8 cellular contexts compared by ENCODE assay signal in genomic region chr1:91282695-91283420, GRCh38.
DNase-seq lines count a peak whose midpoint lies in the region; ATAC-seq and TF ChIP-seq lines count a peak whose summit lies in the region.

No MANE protein-coding gene starts in this region.

- H3K36me3 ChIP-seq in right atrium auricular region = no peaks in the 10 kb centered on the region

- no peaks in the 10 kb centered on the region for H3K4me1 ChIP-seq in right atrium auricular region

- H3K27ac ChIP-seq in C4-2B (no peak overlapping the region), right atrium auricular region (no peak overlapping the region)

- ATAC-seq in GM18909 (IDR thresholded peaks at IDR 0.05; ENCODE audit: poor library complexity, unreplicated experiment) (peak; percentile 59), HG03432 (IDR thresholded peaks at IDR 0.05; ENCODE audit: unreplicated experiment) (no peak)

- H3K27me3 ChIP-seq in right atrium auricular region = no peaks in the 10 kb centered on the region

- TF ChIP-seq CTCF in C4-2B (conservative IDR thresholded peaks at IDR 0.05) (peak; percentile 90), right atrium auricular region (IDR thresholded peaks at IDR 0.05) (peak; percentile 73 to 85), retinal pigment epithelial cell (conservative IDR thresholded peaks at IDR 0.05; ENCODE audit: low read depth, low read length) (peak; percentile 75)

- DNase-seq in Kasumi-1 (lab: John Stamatoyannopoulos, UW) = peak; percentile 57 to 72
- peak; percentile 47 for DNase-seq in RPMI8226
- peak; percentile 12 for DNase-seq in amniotic stem cell (lab: John Stamatoyannopoulos, UW)
- DNase-seq in right atrium auricular region (ENCODE audit: low spot score) = peak; percentile 77
- DNase-seq in retinal pigment epithelial cell (ENCODE audit: low read depth) = peak; percentile 26

- H3K4me3 ChIP-seq in right atrium auricular region (no peak overlapping the region), retinal pigment epithelial cell (ENCODE audit: low read length) (no peak overlapping the region)

- H3K9me3 ChIP-seq in right atrium auricular region = no peaks in the 10 kb centered on the region

Comparison
In these comparisons a context has a peak if more than half of its experiments do, and no peak if none do; other contexts are left out.
1. DNase-seq: peak in every context shown above with its lines; median percentile 77 in right atrium auricular region; 64 in Kasumi-1; 47 in RPMI8226; 26 in retinal pigment epithelial cell; 12 in amniotic stem cell.